8 cellular contexts compared by ENCODE assay signal in genomic region chr11:2755071-2755470, GRCh38.
"Had no signal": no experiment of that assay in that cellular context is flagged by ENCODE, and none has a peak within 500 bp of the region (broad histone marks: within the 10 kb centered on the region; RNA-seq: fewer than 3 reads in every experiment).

No MANE protein-coding gene starts in this region.

- ATAC-seq: GM23338, K562 had no signal

- H3K4me3 Mint-ChIP-seq: GM23338, H9 had no signal

- DNase-seq: H9, HCEC 1CT, KG1 had no signal

- H3K27ac Mint-ChIP-seq: GM23338, H9 had no signal

- H2AFZ ChIP-seq: GM23338 had no signal

- H3K4me2 ChIP-seq: GM23338 had no signal

- FAIRE-seq: H1, H54, HTR-8/SVneo, K562 had no signal

- H3K4me3 ChIP-seq: GM23338, K562 had no signal
